In the genomic region with DNA sequence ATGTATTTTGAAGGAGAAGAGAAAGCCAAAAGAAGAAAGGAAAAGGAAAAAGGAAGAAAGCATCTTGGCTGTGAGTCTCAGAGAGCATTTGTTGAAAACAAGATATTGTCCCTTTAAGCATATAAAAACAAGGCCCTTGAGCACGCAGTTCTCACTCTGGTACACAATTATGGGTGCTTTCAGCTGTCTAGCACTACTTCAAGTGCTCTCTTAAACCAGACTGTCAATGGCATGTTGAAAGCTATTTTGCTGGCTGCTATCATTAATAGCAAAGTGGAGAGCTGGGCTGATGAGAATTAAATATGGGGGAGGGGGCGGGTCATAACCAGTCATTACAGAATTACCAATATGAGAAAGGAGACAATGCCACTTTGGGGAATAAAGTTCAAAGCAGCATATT, we compare ENCODE assay signal across 13 cellular contexts. TPM values are rescaled to one million over a fixed set of nuclear protein-coding genes. Genes with fewer than 3 reads are reported as not detected.
A peak's percentile ranks its signal among the peaks of the same experiment; 100 is the strongest.
DNase-seq lines count a peak whose midpoint lies in the region; ATAC-seq and TF ChIP-seq lines count a peak whose summit lies in the region.
"Had no signal": no experiment of that assay in that cellular context is flagged by ENCODE, and none has a peak within 500 bp of the region (broad histone marks: within the 10 kb centered on the region; RNA-seq: fewer than 3 reads in every experiment).

No MANE protein-coding gene starts in this region.

- H3K9me3 ChIP-seq in heart right ventricle: no peaks in the 10 kb centered on the region
- H3K9me3 ChIP-seq in stomach: no peaks in the 10 kb centered on the region
- H3K9me3 ChIP-seq: ascending aorta, MG63, ovary, SJSA1, spleen had no signal

- H3K4me3 ChIP-seq in heart right ventricle: peak overlapping the region in 5 of 10 donors; percentile 5 to 19 (median 7)
- no peak overlapping the region for H3K4me3 ChIP-seq in stomach
- H3K4me3 ChIP-seq: ascending aorta, MG63, ovary, SJSA1 had no signal

- DNase-seq in NCI-H1105 treated with DMSO at 0.1 percent for 48 hours (lab: John Stamatoyannopoulos, UW) (peak; percentile 99), NCI-H510A (lab: John Stamatoyannopoulos, UW) (peak; percentile 54), heart right ventricle (no peak), stomach (no peak), NCI-H446 treated with DMSO at 0.1 percent for 48 hours (lab: John Stamatoyannopoulos, UW) (no peak)
- DNase-seq: activated CD4-positive, alpha-beta T cell treated with anti-CD3 and anti-CD28 coated beads, Interleukin-2, amount 50 U/mL, for 48 hours; MG63; ovary had no signal

- H3K36me3 ChIP-seq in heart right ventricle (peaks cover 0 to 96% (median 0%) of the 10 kb centered on the region in 9 donors), stomach (peaks cover 4 to 71% (median 58%) of the 10 kb centered on the region in 4 donors)
- H3K36me3 ChIP-seq: ovary had no signal

- TF ChIP-seq CTCF in heart right ventricle (IDR thresholded peaks at IDR 0.05) (no peak), stomach (IDR thresholded peaks at IDR 0.05) (no peak)

- no peak for TF ChIP-seq EP300 in stomach (IDR thresholded peaks at IDR 0.05)

- no peak for TF ChIP-seq POLR2A in stomach (IDR thresholded peaks at IDR 0.05)

- peak; percentile 60 to 85 (median 69) for ATAC-seq in heart right ventricle
- no peak for ATAC-seq in HG03108 (IDR thresholded peaks at IDR 0.05; ENCODE audit: unreplicated experiment)
- no peak for ATAC-seq in GM19463 (IDR thresholded peaks at IDR 0.05; ENCODE audit: unreplicated experiment)

- 50 to 62% methylated on average over 2 of the region's 2 CpGs for WGBS in heart right ventricle, 2 donors
- 73 to 91% (median 84%) methylated on average over 2 of the region's 2 CpGs for WGBS in stomach, 5 donors

- peaks cover 3 to 93% (median 51%) of the 10 kb centered on the region in 9 donors for H3K4me1 ChIP-seq in heart right ventricle
- H3K4me1 ChIP-seq in stomach: peaks cover 65 to 98% (median 93%) of the 10 kb centered on the region in 4 donors

- intact Hi-C loops in heart right ventricle (cut with DNase I): no loop called here
- intact Hi-C loops in stomach (cut with DNase I; ENCODE audit: low total_unique reads): no loop called here

- H3K27ac ChIP-seq in heart right ventricle: peak overlapping the region in 2 of 10 donors; percentile 15 to 20
- H3K27ac ChIP-seq in stomach: peak overlapping the region in 3 of 5 donors; percentile 36 to 58 (median 42)
- H3K27ac ChIP-seq: ascending aorta, ovary, SJSA1 had no signal

- H3K27me3 ChIP-seq in heart right ventricle (peaks cover 0 to 9% (median 0%) of the 10 kb centered on the region in 7 donors), stomach (no peaks in the 10 kb centered on the region)
- H3K27me3 ChIP-seq: ascending aorta, MG63, ovary, SJSA1, spleen had no signal

RNA-seq across cellular contexts. Expression of a gene that starts 9.3 kb away (rescaled TPM):
- total RNA-seq in heart right ventricle: 10 to 100 TPM in 9 of 10 donors, 1 to 10 TPM in 1; 9.7 to 21.7 (median 13.6) TPM
- polyA plus RNA-seq in heart right ventricle: 1 to 10 TPM; 7.5 to 8.4 TPM
- 100 to 1,000 TPM in 3 of 5 donors, 10 to 100 TPM in 2; 18.9 to 186 (median 103) TPM for total RNA-seq in stomach
- 10 to 100 TPM; 13.3 to 21.5 (median 21.0) TPM for polyA plus RNA-seq in stomach

Comparison
In these comparisons a context has a peak if more than half of its experiments do, and no peak if none do; other contexts are left out.
1. DNase-seq: peak in NCI-H1105 treated with DMSO at 0.1 percent for 48 hours (single experiment) and NCI-H510A (single experiment); none in heart right ventricle (0 of 2), stomach (single experiment) and NCI-H446 treated with DMSO at 0.1 percent for 48 hours (single experiment).
2. ATAC-seq: peak in heart right ventricle (8 of 8); none in HG03108 (single experiment) and GM19463 (single experiment).